Comparison of ENCODE assay signal across 9 cellular contexts in the genomic region with DNA sequence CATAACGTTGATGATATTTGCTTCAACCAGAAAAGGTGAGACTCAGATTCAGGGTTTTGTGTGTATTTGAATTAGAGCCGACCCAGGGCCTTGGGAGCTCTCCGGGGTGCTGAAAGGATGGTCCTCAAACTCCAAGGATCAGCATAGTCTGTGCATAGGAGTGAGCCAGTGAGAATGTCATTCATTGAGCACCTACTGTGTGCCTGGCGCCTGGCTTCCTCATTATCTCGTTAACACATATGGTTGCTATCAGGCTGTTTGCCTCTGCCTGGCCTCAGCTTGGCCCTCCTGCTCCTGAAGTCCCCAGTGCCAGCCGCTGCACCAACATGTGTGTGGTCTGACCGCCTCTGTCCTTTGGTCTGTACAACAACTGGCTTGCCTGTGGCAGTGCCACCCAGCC. TPM values are rescaled to one million over a fixed set of nuclear protein-coding genes. Genes with fewer than 3 reads are reported as not detected.
DNase-seq lines count a peak whose midpoint lies in the region; ATAC-seq, FAIRE-seq and TF ChIP-seq lines count a peak whose summit lies in the region.
"Had no signal": no experiment of that assay in that cellular context is flagged by ENCODE, and none has a peak within 500 bp of the region (broad histone marks: within the 10 kb centered on the region; RNA-seq: fewer than 3 reads in every experiment).

No MANE protein-coding gene starts in this region.

- peak; percentile 77 for DNase-seq in activated CD4-positive, alpha-beta T cell treated with anti-CD3 and anti-CD28 coated beads, Interleukin-2, amount 10 ng/mL, durations not matched to agents 24 days and 14 days
- no peak for DNase-seq in activated CD4-positive, alpha-beta T cell treated with anti-CD3 and anti-CD28 coated beads, Interleukin-2, amount 50 U/mL, for 4 hours
- peak; percentile 30 for DNase-seq in RKO (ENCODE audit: low spot score)
- DNase-seq in endothelial cell of umbilical vein (ENCODE audit: low read depth, low spot score) = peak; percentile 11
- peak; percentile 35 for DNase-seq in stimulated activated CD8-positive, alpha-beta memory T cell treated with anti-CD3 and anti-CD28 coated beads, Interleukin-4, amount 100 ng/mL, for 48 hours
- no peak for DNase-seq in COLO668 (lab: John Stamatoyannopoulos, UW; ENCODE audit: unreplicated experiment)
- DNase-seq in glomerular visceral epithelial cell (ENCODE audit: extremely low spot score) = no peak
- DNase-seq: pancreas had no signal

- no peaks in the 10 kb centered on the region for H3K79me2 ChIP-seq in endothelial cell of umbilical vein (ENCODE audit: control insufficient read depth, insufficient read depth, low read length)

- no peaks in the 10 kb centered on the region for H3K4me1 Mint-ChIP-seq in activated CD4-positive, alpha-beta T cell treated with anti-CD3 and anti-CD28 coated beads, Interleukin-2, amount 10 ng/mL, durations not matched to agents 24 days and 14 days

- CTCF ChIA-PET in endothelial cell of umbilical vein (lab: Charles Lee) = interaction anchor here (1.0 to 3.1 kb wide), 4 partner anchors 24 to 321 kb away, joined by 3 to 11 read pairs (median 8); no protein-coding TSS in a partner anchor

- TF ChIP-seq POLR2A in endothelial cell of umbilical vein (IDR thresholded peaks at IDR 0.05; ENCODE audit: low read depth, low read length) = no peak

- no peak for ATAC-seq in GM19324 (IDR thresholded peaks at IDR 0.05; ENCODE audit: low FRiP score, unreplicated experiment)
- ATAC-seq: pancreas had no signal

- no peak overlapping the region for H3K27ac ChIP-seq in endothelial cell of umbilical vein (ENCODE audit: insufficient read depth, low read depth, low read length)
- H3K27ac ChIP-seq: pancreas had no signal

- H3K4me3 Mint-ChIP-seq in activated CD4-positive, alpha-beta T cell treated with anti-CD3 and anti-CD28 coated beads, Interleukin-2, amount 10 ng/mL, durations not matched to agents 24 days and 14 days = no peak overlapping the region

- H3K9ac ChIP-seq in endothelial cell of umbilical vein (replicated peaks; ENCODE audit: extremely low read depth, insufficient read depth, low read length) = no peak overlapping the region

- H3K4me2 ChIP-seq in endothelial cell of umbilical vein (ENCODE audit: insufficient read depth, low read length) = no peak overlapping the region

- no peaks in the 10 kb centered on the region for H3K4me1 ChIP-seq in endothelial cell of umbilical vein (ENCODE audit: control insufficient read depth, extremely low read depth, insufficient read depth, low read length)

- peaks cover 11% of the 10 kb centered on the region for H3K9me3 Mint-ChIP-seq in activated CD4-positive, alpha-beta T cell treated with anti-CD3 and anti-CD28 coated beads, Interleukin-2, amount 10 ng/mL, durations not matched to agents 24 days and 14 days

- POLR2A ChIA-PET in endothelial cell of umbilical vein (lab: Charles Lee) = no interaction called here

- no TSS peak for BruUV-seq in endothelial cell of umbilical vein (replicated peaks; lab: Mats Ljungman, UMichigan)

- dilution Hi-C loops in endothelial cell of umbilical vein (cut with MboI; ENCODE audit: extremely low pct_ligation_motif_present, low sequenced_read_pairs) = no loop called here

- no peaks in the 10 kb centered on the region for H3K9me3 ChIP-seq in endothelial cell of umbilical vein (replicated peaks; ENCODE audit: control insufficient read depth, insufficient read depth, low read length)
- H3K9me3 ChIP-seq: pancreas had no signal

- no peak overlapping the region for H3K27ac Mint-ChIP-seq in activated CD4-positive, alpha-beta T cell treated with anti-CD3 and anti-CD28 coated beads, Interleukin-2, amount 10 ng/mL, durations not matched to agents 24 days and 14 days

- no peaks in the 10 kb centered on the region for H4K20me1 ChIP-seq in endothelial cell of umbilical vein (replicated peaks; ENCODE audit: control insufficient read depth, extremely low read depth, insufficient read depth, low read length)

- H3K36me3 ChIP-seq in endothelial cell of umbilical vein (ENCODE audit: control insufficient read depth in 2 of 2, extremely low read depth in 1 of 2, insufficient read depth in 2 of 2, low read length in 2 of 2) = no peaks in the 10 kb centered on the region
- H3K36me3 ChIP-seq: pancreas had no signal

- peaks cover 4 to 5% of the 10 kb centered on the region in 2 experiments for H3K27me3 ChIP-seq in endothelial cell of umbilical vein (ENCODE audit: control insufficient read depth in 2 of 2, insufficient read depth in 2 of 2, low read length in 2 of 2)

- H3K9me1 ChIP-seq in endothelial cell of umbilical vein (replicated peaks; ENCODE audit: control insufficient read depth, extremely low read depth, insufficient read depth, low read length) = no peaks in the 10 kb centered on the region

- H3K4me3 ChIP-seq in endothelial cell of umbilical vein (replicated peaks in 1 of 3; ENCODE audit: insufficient read depth in 1 of 3, low read depth in 1 of 3, low read length in 3 of 3) = no peak overlapping the region
- H3K4me3 ChIP-seq: pancreas had no signal

- peaks cover 4% of the 10 kb centered on the region for H3K36me3 Mint-ChIP-seq in activated CD4-positive, alpha-beta T cell treated with anti-CD3 and anti-CD28 coated beads, Interleukin-2, amount 10 ng/mL, durations not matched to agents 24 days and 14 days (ENCODE audit: low read depth)

- intact Hi-C loops in activated CD4-positive, alpha-beta T cell treated with anti-CD3 and anti-CD28 coated beads, Interleukin-2, amount 10 ng/mL, durations not matched to agents 24 days and 14 days (cut with micrococcal nuclease) = no loop called here
- intact Hi-C loops in endothelial cell of umbilical vein (cut with micrococcal nuclease) = no loop called here

- no peak for TF ChIP-seq CTCF in endothelial cell of umbilical vein (IDR thresholded peaks at IDR 0.05; ENCODE audit: extremely low read depth in 1 of 2, insufficient read depth in 1 of 2, low read depth in 1 of 2, low read length in 2 of 2)

- peaks cover 38% of the 10 kb centered on the region for H3K27me3 Mint-ChIP-seq in activated CD4-positive, alpha-beta T cell treated with anti-CD3 and anti-CD28 coated beads, Interleukin-2, amount 10 ng/mL, durations not matched to agents 24 days and 14 days

- no peak overlapping the region for H2AFZ ChIP-seq in endothelial cell of umbilical vein (ENCODE audit: low read depth, low read length)

- FAIRE-seq in endothelial cell of umbilical vein (lab: Jason Lieb, UNC) = no peak
- FAIRE-seq: pancreas had no signal

TF ChIP-seq in endothelial cell of umbilical vein, 7 proteins besides CTCF, POLR2A, EP300 and RAD21:
- TF ChIP-seq JUN (IDR thresholded peaks at IDR 0.05; ENCODE audit: borderline replicate concordance, insufficient read depth, insufficient read length, low read depth) = no peak
- TF ChIP-seq MYC (IDR thresholded peaks at IDR 0.05; ENCODE audit: low read depth, low read length) = no peak
- no peak for TF ChIP-seq POLR2AphosphoS5 (IDR thresholded peaks at IDR 0.05; ENCODE audit: insufficient read depth, low read depth, low read length)
- TF ChIP-seq FOS (IDR thresholded peaks at IDR 0.05; ENCODE audit: borderline replicate concordance, insufficient read depth, low read length) = no peak
- TF ChIP-seq, protein P1, sequence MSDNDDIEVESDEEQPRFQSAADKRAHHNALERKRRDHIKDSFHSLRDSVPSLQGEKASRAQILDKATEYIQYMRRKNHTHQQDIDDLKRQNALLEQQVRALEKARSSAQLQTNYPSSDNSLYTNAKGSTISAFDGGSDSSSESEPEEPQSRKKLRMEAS (IDR thresholded peaks at IDR 0.05; ENCODE audit: insufficient read depth, insufficient read length) = no peak
- no peak for TF ChIP-seq GATA2 (IDR thresholded peaks at IDR 0.05; ENCODE audit: insufficient read depth, insufficient read length, low read depth, low read length)
- TF ChIP-seq EZH2 (IDR thresholded peaks at IDR 0.05; ENCODE audit: borderline replicate concordance, low read depth, low read length, severe bottlenecking) = no peak

RNA-seq across cellular contexts. Expression of a gene that starts 25.1 kb away (rescaled TPM):
- total RNA-seq in activated CD4-positive, alpha-beta T cell treated with anti-CD3 and anti-CD28 coated beads, Interleukin-2, amount 10 ng/mL, durations not matched to agents 24 days and 14 days = 10.3 and 11.3 TPM in 2 replicates
- total RNA-seq in endothelial cell of umbilical vein = not detected in 2 replicates
- polyA plus RNA-seq in endothelial cell of umbilical vein = not detected in 2 replicates
- polyA plus RNA-seq in endothelial cell of umbilical vein (2011; cell fraction: cytosol; rRNA removed) = not detected in 2 replicates
- not detected in 2 replicates for polyA plus RNA-seq in endothelial cell of umbilical vein (2011; cell fraction: nucleus; rRNA removed)
- polyA plus RNA-seq in endothelial cell of umbilical vein (2012) = not detected in 2 replicates
- not detected in 2 replicates for polyA minus RNA-seq in endothelial cell of umbilical vein
- not detected for polyA minus RNA-seq in endothelial cell of umbilical vein (2011; cell fraction: cytosol; rRNA and poly(A)+ RNA removed)
- polyA minus RNA-seq in endothelial cell of umbilical vein (2011; cell fraction: nucleus; rRNA and poly(A)+ RNA removed) = not detected in 2 replicates

RNA-seq across cellular contexts. Expression of a gene that starts 44.2 kb away (rescaled TPM):
- total RNA-seq in activated CD4-positive, alpha-beta T cell treated with anti-CD3 and anti-CD28 coated beads, Interleukin-2, amount 10 ng/mL, durations not matched to agents 24 days and 14 days = 4.7 and 5.9 TPM in 2 replicates
- 42.7 and 48.2 TPM in 2 replicates for total RNA-seq in endothelial cell of umbilical vein
- polyA plus RNA-seq in endothelial cell of umbilical vein = 70.0 and 82.0 TPM in 2 replicates
- 35.9 and 40.9 TPM in 2 replicates for polyA plus RNA-seq in endothelial cell of umbilical vein (2011; cell fraction: cytosol; rRNA removed)
- 57.4 and 60.7 TPM in 2 replicates for polyA plus RNA-seq in endothelial cell of umbilical vein (2011; cell fraction: nucleus; rRNA removed)
- 32.3 and 38.5 TPM in 2 replicates for polyA plus RNA-seq in endothelial cell of umbilical vein (2012)
- polyA minus RNA-seq in endothelial cell of umbilical vein = 63.2 and 67.8 TPM in 2 replicates
- 1.8 TPM for polyA minus RNA-seq in endothelial cell of umbilical vein (2011; cell fraction: cytosol; rRNA and poly(A)+ RNA removed)
- polyA minus RNA-seq in endothelial cell of umbilical vein (2011; cell fraction: nucleus; rRNA and poly(A)+ RNA removed) = 21.3 and 30.8 TPM in 2 replicates

Comparison
In these comparisons a context has a peak if more than half of its experiments do, and no peak if none do; other contexts are left out.
1. DNase-seq: peak in activated CD4-positive, alpha-beta T cell treated with anti-CD3 and anti-CD28 coated beads, Interleukin-2, amount 10 ng/mL, durations not matched to agents 24 days and 14 days (single experiment), RKO (single experiment), endothelial cell of umbilical vein (single experiment) and stimulated activated CD8-positive, alpha-beta memory T cell treated with anti-CD3 and anti-CD28 coated beads, Interleukin-4, amount 100 ng/mL, for 48 hours (single experiment); none in activated CD4-positive, alpha-beta T cell treated with anti-CD3 and anti-CD28 coated beads, Interleukin-2, amount 50 U/mL, for 4 hours (0 of 2), COLO668 (single experiment) and glomerular visceral epithelial cell (single experiment).
2. RNA of a gene that starts 25.1 kb away (total RNA-seq): 10.3 to 11.3 TPM in activated CD4-positive, alpha-beta T cell treated with anti-CD3 and anti-CD28 coated beads, Interleukin-2, amount 10 ng/mL, durations not matched to agents 24 days and 14 days; not detected in endothelial cell of umbilical vein; every median in the first group is over 10 times any median in the second.